Comparison of ENCODE assay signal across 30 cellular contexts in the genomic region with DNA sequence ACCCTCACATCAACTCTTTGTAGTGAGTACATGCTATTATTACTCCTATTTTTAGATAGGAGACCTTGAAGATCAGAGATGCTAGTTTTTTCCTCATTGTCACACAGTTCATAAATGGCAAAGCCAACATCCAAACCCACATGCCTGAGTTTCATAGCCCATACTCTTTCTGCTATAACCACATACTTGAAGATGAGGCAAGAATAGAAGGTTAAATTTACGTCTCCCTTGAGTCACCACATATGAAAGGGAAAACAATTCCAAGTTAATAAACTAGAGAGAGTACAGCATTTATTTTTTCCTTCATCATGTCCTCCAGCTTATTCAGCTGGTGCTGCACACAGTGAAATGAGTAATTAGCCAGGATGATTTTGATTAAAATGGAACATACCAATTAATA. TPM values are rescaled to one million over a fixed set of nuclear protein-coding genes. Genes with fewer than 3 reads are reported as not detected.
"Had no signal": no experiment of that assay in that cellular context is flagged by ENCODE, and none has a peak within 500 bp of the region (broad histone marks: within the 10 kb centered on the region; RNA-seq: fewer than 3 reads in every experiment).

No MANE protein-coding gene starts in this region.

- H2AFZ ChIP-seq: hepatocyte had no signal

- H3K4me3 ChIP-seq: colonic mucosa, gastrocnemius medialis, hepatocyte, pancreas, psoas muscle, sigmoid colon, smooth muscle cell, stomach, suprapubic skin, tibial artery, upper lobe of right lung had no signal

- H3K9me3 ChIP-seq: colonic mucosa, gastrocnemius medialis, pancreas, psoas muscle, sigmoid colon, stomach, suprapubic skin, tibial artery, upper lobe of right lung had no signal

- H3K4me2 ChIP-seq: hepatocyte, smooth muscle cell had no signal

- H3K36me3 ChIP-seq: colonic mucosa, gastrocnemius medialis, pancreas, sigmoid colon, suprapubic skin, tibial artery, upper lobe of right lung had no signal

- H3K27me3 ChIP-seq: colonic mucosa, gastrocnemius medialis, hepatocyte, pancreas, sigmoid colon, stomach, suprapubic skin, tibial artery, upper lobe of right lung had no signal

- H3K27ac ChIP-seq: colonic mucosa, gastrocnemius medialis, hepatocyte, pancreas, psoas muscle, sigmoid colon, stomach, suprapubic skin, tibial artery, upper lobe of right lung had no signal

- H3K4me1 ChIP-seq: colonic mucosa, gastrocnemius medialis, pancreas, psoas muscle, sigmoid colon, stomach, suprapubic skin, tibial artery, upper lobe of right lung had no signal

- DNase-seq: activated CD4-positive, alpha-beta T cell treated with anti-CD3 and anti-CD28 coated beads for 1 hour; activated CD4-positive, alpha-beta T cell treated with anti-CD3 and anti-CD28 coated beads, Interleukin-2, amount 50 U/mL, for 4 hours; activated naive CD4-positive, alpha-beta T cell; activated T-cell treated with anti-CD3 and anti-CD28 coated beads for 4 hours; activated T-cell treated with anti-CD3 and anti-CD28 coated beads, Interleukin-2, amount 50 U/mL, for 72 hours; anterior cingulate cortex; cerebellar nuclear complex; colonic mucosa; effector memory CD4-positive, alpha-beta T cell; gastrocnemius medialis; left cardiac atrium; left ventricle myocardium superior; naive thymus-derived CD4-positive, alpha-beta T cell; pancreas; psoas muscle; sigmoid colon; stimulated activated CD4-positive, alpha-beta T cell treated with anti-CD3 and anti-CD28 coated beads, Interleukin-1b, Interleukin-23, amount 100 ng/mL, for 48 hours; stimulated activated CD4-positive, alpha-beta T cell treated with anti-CD3 and anti-CD28 coated beads, Interleukin-4, amount 100 ng/mL, for 4 hours; stimulated activated CD8-positive, alpha-beta memory T cell treated with anti-CD3 and anti-CD28 coated beads, Interleukin-4, amount 100 ng/mL, for 48 hours; stimulated activated naive B cell treated with anti-CD40 and anti-IgM and Interleukin-4, amounts not matched to agents 10 μg/mL and 1 μg/mL and 100 μg/mL, for 72 hours; stomach; T-helper 2 cell; tibial artery; upper lobe of right lung had no signal

- H3K79me2 ChIP-seq: hepatocyte had no signal

RNA-seq across cellular contexts. Expression of a gene that starts 42.4 kb away (rescaled TPM):
- total RNA-seq: activated naive CD4-positive, alpha-beta T cell treated with anti-CD3 and anti-CD28 coated beads, Interleukin-2, amount 50 U/mL, for 72 hours; bronchial epithelial cell; naive thymus-derived CD4-positive, alpha-beta T cell had no signal
- polyA plus RNA-seq: keratinocyte; naive thymus-derived CD4-positive, alpha-beta T cell had no signal
